32 cellular contexts compared by ENCODE assay signal in genomic region chr10:25978771-25979170, GRCh38. TPM values are rescaled to one million over a fixed set of nuclear protein-coding genes. Genes with fewer than 3 reads are reported as not detected.
"Had no signal": no experiment of that assay in that cellular context is flagged by ENCODE, and none has a peak within 500 bp of the region (broad histone marks: within the 10 kb centered on the region; RNA-seq: fewer than 3 reads in every experiment).

No MANE protein-coding gene starts in this region.

- H3K4me1 ChIP-seq: colonic mucosa, esophagus squamous epithelium, gastrocnemius medialis, heart right ventricle, left lung, lower lobe of right lung had no signal

- H3K36me3 Mint-ChIP-seq: naive B cell had no signal

- H3K27ac ChIP-seq: colonic mucosa, epithelial cell of prostate, esophagus squamous epithelium, gastrocnemius medialis, heart right ventricle, left lung, lower lobe of right lung had no signal

- H3K4me3 ChIP-seq: colonic mucosa, esophagus squamous epithelium, gastrocnemius medialis, heart right ventricle, left lung, lower lobe of right lung, mucosa of descending colon had no signal

- H3K9me3 ChIP-seq: colonic mucosa, esophagus squamous epithelium, gastrocnemius medialis, lower lobe of right lung, mucosa of descending colon had no signal

- H3K9me3 Mint-ChIP-seq: dendritic cell treated with granulocyte-macrophage colony-stimulating factor and Interleukin-4, amounts not matched to agents 40 ng/mL and 50 ng/mL, for 4 days had no signal

- H3K4me1 Mint-ChIP-seq: mesothelial cell of epicardium; naive B cell; naive thymus-derived CD8-positive, alpha-beta T cell had no signal

- H3K36me3 ChIP-seq: colonic mucosa, esophagus squamous epithelium, gastrocnemius medialis, heart right ventricle, left lung, lower lobe of right lung had no signal

- H3K27me3 Mint-ChIP-seq: dendritic cell treated with granulocyte-macrophage colony-stimulating factor and Interleukin-4, amounts not matched to agents 40 ng/mL and 50 ng/mL, for 4 days had no signal

- ATAC-seq: effector memory CD8-positive, alpha-beta T cell; esophagus mucosa; gastrocnemius medialis; heart right ventricle; left cardiac atrium; left lung; left ventricle myocardium superior; lower lobe of right lung; mucosa of descending colon; naive thymus-derived CD8-positive, alpha-beta T cell had no signal

- H3K27me3 ChIP-seq: colonic mucosa, esophagus squamous epithelium, gastrocnemius medialis, heart right ventricle, left lung had no signal

- DNase-seq: colonic mucosa; cortex of kidney; effector CD8-positive, alpha-beta T cell; effector memory CD8-positive, alpha-beta T cell; endodermal cell; erythroblast; esophagus squamous epithelium; foreskin fibroblast; foreskin melanocyte; gastrocnemius medialis; glutamatergic neuron; head of caudate nucleus; heart right ventricle; hippocampal formation; left cardiac atrium; left lung; left ventricle myocardium superior; lower lobe of right lung; mesenchymal stem cell; mucosa of descending colon; naive B cell; naive thymus-derived CD8-positive, alpha-beta T cell had no signal

- H3K27ac Mint-ChIP-seq: dendritic cell treated with granulocyte-macrophage colony-stimulating factor and Interleukin-4, amounts not matched to agents 40 ng/mL and 50 ng/mL, for 4 days; effector memory CD8-positive, alpha-beta T cell; endodermal cell; mesothelial cell of epicardium; naive B cell; naive thymus-derived CD8-positive, alpha-beta T cell had no signal

- H3K4me3 Mint-ChIP-seq: dendritic cell treated with granulocyte-macrophage colony-stimulating factor and Interleukin-4, amounts not matched to agents 40 ng/mL and 50 ng/mL, for 4 days; effector memory CD8-positive, alpha-beta T cell; endodermal cell; mesothelial cell of epicardium; naive B cell; naive thymus-derived CD8-positive, alpha-beta T cell had no signal

RNA-seq across cellular contexts. Expression of gene MYO3A, which starts 44.7 kb away (rescaled TPM):
- total RNA-seq: dermis microvascular lymphatic vessel endothelial cell; glomerular endothelial cell; left cardiac atrium; left ventricle myocardium superior; lung microvascular endothelial cell; mesenteric fat pad; myocyte; naive thymus-derived CD8-positive, alpha-beta T cell had no signal
- polyA plus RNA-seq: keratinocyte; naive thymus-derived CD8-positive, alpha-beta T cell had no signal
